In genomic region chr13:64551755-64552154, GRCh38 we compare ENCODE assay signal across 18 cellular contexts.
DNase-seq lines count a peak whose midpoint lies in the region; ATAC-seq and TF ChIP-seq lines count a peak whose summit lies in the region.
"Had no signal": no experiment of that assay in that cellular context is flagged by ENCODE, and none has a peak within 500 bp of the region (broad histone marks: within the 10 kb centered on the region; RNA-seq: fewer than 3 reads in every experiment).

No MANE protein-coding gene starts in this region.

- DNase-seq in AG09319 (ENCODE audit: extremely low read depth, low read depth) (peak; percentile 10), HS-5 (ENCODE audit: low read depth) (peak; percentile 86), SK-N-DZ (ENCODE audit: low spot score) (peak; percentile 36), fibroblast of pulmonary artery (ENCODE audit: low read depth) (peak; percentile 82), NCI-H2081 treated with DMSO at 0.1 percent for 48 hours (lab: John Stamatoyannopoulos, UW) (no peak), posterior cingulate gyrus (no peak)
- DNase-seq: activated CD4-positive, alpha-beta T cell treated with anti-CD3 and anti-CD28 coated beads, Interleukin-2, amount 10 ng/mL, durations not matched to agents 7 days and 5 days; activated T-cell treated with anti-CD3 and anti-CD28 coated beads, Interleukin-2, amount 50 U/mL, for 48 hours; amygdala; C1 segment of cervical spinal cord; effector CD4-positive, alpha-beta T cell; heart left ventricle; NCI-H1694 treated with DMSO at 0.1 percent for 48 hours; right lobe of liver; T-cell had no signal

- H3K4me3 ChIP-seq in fibroblast of pulmonary artery (replicated peaks; ENCODE audit: low read depth, low read length) = no peak overlapping the region
- H3K4me3 ChIP-seq: heart left ventricle, neural progenitor cell, right lobe of liver had no signal

- intact Hi-C loops in posterior cingulate gyrus (cut with DNase I) = no loop called here

- ATAC-seq in HG02623 (IDR thresholded peaks at IDR 0.05; ENCODE audit: unreplicated experiment) = no peak
- ATAC-seq in GM18520 (IDR thresholded peaks at IDR 0.05; ENCODE audit: unreplicated experiment) = no peak
- ATAC-seq: heart left ventricle, right lobe of liver, T-cell had no signal

- TF ChIP-seq CTCF in AG09319 (IDR thresholded peaks at IDR 0.05; ENCODE audit: low read depth, low read length) (no peak), fibroblast of pulmonary artery (IDR thresholded peaks at IDR 0.05; ENCODE audit: low read length, missing control alignments) (no peak)

Comparison
In these comparisons a context has a peak if more than half of its experiments do, and no peak if none do; other contexts are left out.
1. DNase-seq: peak in AG09319 (single experiment), HS-5 (single experiment), SK-N-DZ (single experiment) and fibroblast of pulmonary artery (single experiment); none in NCI-H2081 treated with DMSO at 0.1 percent for 48 hours (single experiment) and posterior cingulate gyrus (0 of 10).